In genomic region chr5:60827201-60827600, GRCh38 we compare ENCODE assay signal across 19 cellular contexts. TPM values are rescaled to one million over a fixed set of nuclear protein-coding genes. Genes with fewer than 3 reads are reported as not detected.
DNase-seq lines count a peak whose midpoint lies in the region; ATAC-seq, FAIRE-seq and TF ChIP-seq lines count a peak whose summit lies in the region.
"Had no signal": no experiment of that assay in that cellular context is flagged by ENCODE, and none has a peak within 500 bp of the region (broad histone marks: within the 10 kb centered on the region; RNA-seq: fewer than 3 reads in every experiment).

No MANE protein-coding gene starts in this region.

- H3K4me3 ChIP-seq in KMS-11 (IDR thresholded peaks at IDR 0.05; ENCODE audit: insufficient read depth, low read depth, low read length) (no peak overlapping the region), OCI-LY3 (ENCODE audit: low read length) (peak overlapping the region; percentile 35; the same call in 1 of the 2 replicates), K562 (no peak overlapping the region), HepG2 (replicated peaks in 1 of 3; ENCODE audit: insufficient read depth in 1 of 3, low read depth in 2 of 3, low read length in 3 of 3) (no peak overlapping the region), ascending aorta (no peak overlapping the region)
- H3K4me3 ChIP-seq: BLaER1, GM23248 had no signal

- TF ChIP-seq EP300 in K562 (IDR thresholded peaks at IDR 0.05; ENCODE audit: low read length) (no peak), HepG2 (IDR thresholded peaks at IDR 0.05; ENCODE audit: low read depth in 2 of 2, low read length in 2 of 2) (no peak), HepG2 (CRISPR knock-in tag; IDR thresholded peaks at IDR 0.05; ENCODE audit: borderline replicate concordance) (no peak)

- TF ChIP-seq CTCF in C4-2B (conservative IDR thresholded peaks at IDR 0.05), result no peak
- no peak for TF ChIP-seq CTCF in KMS-11 (conservative IDR thresholded peaks at IDR 0.05; ENCODE audit: low read depth, low read length)
- no peak for TF ChIP-seq CTCF in OCI-LY3 (IDR thresholded peaks at IDR 0.05; ENCODE audit: low read depth, low read length)
- no peak for TF ChIP-seq CTCF in K562 (IDR thresholded peaks at IDR 0.05 in 2 of 3, conservative IDR thresholded peaks at IDR 0.05 in 1 of 3; ENCODE audit: insufficient read depth in 2 of 3, low read depth in 1 of 3, low read length in 3 of 3)
- TF ChIP-seq CTCF in HepG2 (CRISPR knock-in tag; IDR thresholded peaks at IDR 0.05), result no peak
- no peak for TF ChIP-seq CTCF in ascending aorta (IDR thresholded peaks at IDR 0.05)

- ATAC-seq in K562 (no peak), HepG2 (no peak), HG03378 (IDR thresholded peaks at IDR 0.05; ENCODE audit: unreplicated experiment) (no peak)

- H2AFZ ChIP-seq in KMS-11 (ENCODE audit: low read depth) (no peak overlapping the region), OCI-LY3 (ENCODE audit: low read depth, low read length) (no peak overlapping the region), K562 (ENCODE audit: low read depth, low read length) (no peak overlapping the region), HepG2 (ENCODE audit: low read length) (no peak overlapping the region)
- H2AFZ ChIP-seq: GM23248 had no signal

- intact Hi-C loops in K562 (cut with micrococcal nuclease) (no loop called here), HepG2 (cut with micrococcal nuclease; ENCODE audit: unreplicated experiment) (no loop called here), ascending aorta (cut with DNase I) (no loop called here)

- TF ChIP-seq RAD21 in K562 (CRISPR knock-in tag; conservative IDR thresholded peaks at IDR 0.05 in 1 of 2, IDR thresholded peaks at IDR 0.05 in 1 of 2) (no peak), HepG2 (CRISPR knock-in tag; IDR thresholded peaks at IDR 0.05) (no peak)

- H3K27me3 ChIP-seq in KMS-11 (ENCODE audit: insufficient read depth, low read depth) (no peaks in the 10 kb centered on the region), OCI-LY3 (ENCODE audit: low read depth, low read length) (no peaks in the 10 kb centered on the region), K562 (ENCODE audit: control insufficient read depth in 2 of 2, insufficient read depth in 2 of 2, low read length in 2 of 2) (no peaks in the 10 kb centered on the region), HepG2 (ENCODE audit: control insufficient read depth in 1 of 2, insufficient read depth in 2 of 2, low read length in 2 of 2) (no peaks in the 10 kb centered on the region), ascending aorta (no peaks in the 10 kb centered on the region)
- H3K27me3 ChIP-seq: BLaER1 had no signal

- no peak for TF ChIP-seq POLR2A in K562 (conservative IDR thresholded peaks at IDR 0.05)
- no peak for TF ChIP-seq POLR2A in HepG2 (IDR thresholded peaks at IDR 0.05; ENCODE audit: insufficient read depth in 1 of 2, low read depth in 2 of 2, low read length in 2 of 2)

- H3K4me2 ChIP-seq in KMS-11 (peak overlapping the region; percentile 64), OCI-LY3 (ENCODE audit: low read length) (peak overlapping the region; percentile 78), K562 (ENCODE audit: insufficient read depth, low read length) (no peak overlapping the region), HepG2 (ENCODE audit: low read depth, low read length) (no peak overlapping the region)
- H3K4me2 ChIP-seq: BLaER1 had no signal

- in situ Hi-C loops in K562 (cut with MboI) (no loop called here), HepG2 (cut with HindIII; ENCODE audit: extremely low pct_ligation_motif_present, low pct_unique_long_range_greater_than_20kb) (no loop called here)

- H3K4me1 ChIP-seq in KMS-11 (ENCODE audit: low read depth, poor library complexity, severe bottlenecking), result peaks cover 77% of the 10 kb centered on the region
- peaks cover 96% of the 10 kb centered on the region for H3K4me1 ChIP-seq in OCI-LY3 (ENCODE audit: low read length)
- peaks cover 0 to 14% of the 10 kb centered on the region in 2 experiments; a peak in 3 of 5 replicates for H3K4me1 ChIP-seq in K562 (replicated peaks in 1 of 2; ENCODE audit: control insufficient read depth in 2 of 2, insufficient read depth in 2 of 2, low read length in 2 of 2)
- no peaks in the 10 kb centered on the region for H3K4me1 ChIP-seq in HepG2 (ENCODE audit: insufficient read depth, low read length)
- H3K4me1 ChIP-seq in ascending aorta, result no peaks in the 10 kb centered on the region
- H3K4me1 ChIP-seq: BLaER1 had no signal

- H3K9me3 ChIP-seq in OCI-LY3 (ENCODE audit: insufficient read depth, low read length) (no peaks in the 10 kb centered on the region), K562 (replicated peaks; ENCODE audit: control insufficient read depth, insufficient read depth, low read depth, low read length) (no peaks in the 10 kb centered on the region), HepG2 (ENCODE audit: low read length) (no peaks in the 10 kb centered on the region), ascending aorta (no peaks in the 10 kb centered on the region)
- H3K9me3 ChIP-seq: BLaER1 had no signal

- BruUV-seq in K562 (replicated peaks; lab: Mats Ljungman, UMichigan), result no TSS peak
- BruUV-seq in HepG2 (replicated peaks; lab: Mats Ljungman, UMichigan), result no TSS peak

- H3K27ac ChIP-seq in C4-2B (peak overlapping the region; percentile 90), KMS-11 (no peak overlapping the region), OCI-LY3 (ENCODE audit: low read length) (peak overlapping the region; percentile 59), K562 (ENCODE audit: extremely low read depth, low read depth, low read length) (no peak overlapping the region), HepG2 (ENCODE audit: extremely low read length, insufficient read depth, low read length) (no peak overlapping the region), ascending aorta (no peak overlapping the region)
- H3K27ac ChIP-seq: BLaER1, GM23248 had no signal

- CTCF ChIA-PET in K562 (lab: Yijun Ruan, JAX; ENCODE audit: low intra/inter-chr PET ratio), result no interaction called here
- CTCF ChIA-PET in HepG2 (lab: Yijun Ruan, JAX; ENCODE audit: low intra/inter-chr PET ratio, low total read pairs), result no interaction called here

- no peak overlapping the region for H3K9ac ChIP-seq in KMS-11
- no peak overlapping the region for H3K9ac ChIP-seq in OCI-LY3 (ENCODE audit: low read length)
- no peak overlapping the region for H3K9ac ChIP-seq in K562 (ENCODE audit: insufficient read depth in 1 of 2, low read depth in 2 of 2, low read length in 2 of 2)
- no peak overlapping the region for H3K9ac ChIP-seq in HepG2 (ENCODE audit: insufficient read depth, low read depth, low read length)
- H3K9ac ChIP-seq: BLaER1, GM23248 had no signal

- DNase-seq in K562 (ENCODE audit: extremely low read depth in 1 of 4, low spot score in 3 of 4) (no peak), HepG2 (ENCODE audit: low spot score) (no peak), ascending aorta (ENCODE audit: low spot score in 2 of 2) (no peak)
- DNase-seq: CD4-positive, alpha-beta T cell; CD8-positive, alpha-beta memory T cell; DMS 273 treated with DMSO at 0.1 percent for 48 hours; DMS79; EL; GF-D8; GM23248; H7; HCEC 1CT had no signal

- no peaks in the 10 kb centered on the region for H4K20me1 ChIP-seq in KMS-11 (ENCODE audit: insufficient read depth)
- H4K20me1 ChIP-seq in OCI-LY3 (ENCODE audit: insufficient read depth, low read length), result no peaks in the 10 kb centered on the region
- H4K20me1 ChIP-seq in K562 (replicated peaks; ENCODE audit: control insufficient read depth, insufficient read depth, low read length), result no peaks in the 10 kb centered on the region
- H4K20me1 ChIP-seq in HepG2 (ENCODE audit: insufficient read depth, low read length), result no peaks in the 10 kb centered on the region
- H4K20me1 ChIP-seq: BLaER1 had no signal

- no peaks in the 10 kb centered on the region for H3K9me1 ChIP-seq in K562 (ENCODE audit: control insufficient read depth, insufficient read depth, low read length)

- POLR2A ChIA-PET in K562 (lab: Yijun Ruan, JAX), result no interaction called here
- POLR2A ChIA-PET in HepG2 (lab: Yijun Ruan, JAX), result no interaction called here

- H3K36me3 ChIP-seq in KMS-11 (ENCODE audit: insufficient read depth), result no peaks in the 10 kb centered on the region
- H3K36me3 ChIP-seq in OCI-LY3 (replicated peaks; ENCODE audit: low read depth, low read length), result peaks cover 4% of the 10 kb centered on the region
- no peaks in the 10 kb centered on the region; the same call in 2 of the 3 replicates for H3K36me3 ChIP-seq in K562 (ENCODE audit: control insufficient read depth, insufficient read depth, low read length)
- no peaks in the 10 kb centered on the region for H3K36me3 ChIP-seq in HepG2 (replicated peaks in 1 of 2; ENCODE audit: control insufficient read depth in 1 of 2, insufficient read depth in 2 of 2, low read length in 2 of 2)
- no peaks in the 10 kb centered on the region for H3K36me3 ChIP-seq in ascending aorta
- H3K36me3 ChIP-seq: BLaER1 had no signal

- 86% methylated on average over 1 of the region's 1 CpG for WGBS in K562 (ENCODE audit: insufficient coverage, low coverage, missing lambda C conversion rate)
- WGBS in HepG2 (ENCODE audit: low lambda C conversion rate), result 98% methylated on average over 1 of the region's 1 CpG

- no peaks in the 10 kb centered on the region for H3K79me2 ChIP-seq in KMS-11 (ENCODE audit: insufficient read depth, low read depth)
- peaks cover 8% of the 10 kb centered on the region for H3K79me2 ChIP-seq in OCI-LY3 (ENCODE audit: low read length)
- H3K79me2 ChIP-seq in K562 (ENCODE audit: control insufficient read depth, insufficient read depth, low read length), result no peaks in the 10 kb centered on the region; the same call in 2 of the 3 replicates
- no peaks in the 10 kb centered on the region for H3K79me2 ChIP-seq in HepG2 (ENCODE audit: insufficient read depth, low read length)

- FAIRE-seq in K562 (lab: Jason Lieb, UNC), result no peak
- no peak for FAIRE-seq in HepG2 (lab: Jason Lieb, UNC)
- FAIRE-seq: D721Med, H1 had no signal

RNA-seq across cellular contexts. Expression of gene ELOVL7, which starts 16.9 kb away (rescaled TPM):
- total RNA-seq in K562 (2011; cell fraction: chromatin; rRNA removed; ENCODE audit: low replicate concordance), result 3.7 and 5.9 TPM in 2 replicates
- total RNA-seq in K562 (2011; cell fraction: nucleolus; rRNA removed), result 1.3 and 3.4 TPM in 2 replicates
- total RNA-seq in K562 (2011; cell fraction: nucleoplasm; rRNA removed), result 4.6 and 7.0 TPM in 2 replicates
- total RNA-seq in K562 (2014; rRNA removed), result 4.5 and 5.8 TPM in 2 replicates
- 12.3 and 15.0 TPM in 2 replicates for total RNA-seq in K562 (2014; rRNA removed; fragmentation: Illumina TruSeq; extraction: Trizol)
- 6.7 and 8.2 TPM in 2 replicates for total RNA-seq in K562 (2015; rRNA removed; fragmentation: Illumina TruSeq; extraction: Trizol)
- total RNA-seq in K562 (2021), result 9.4 and 11.6 TPM in 2 replicates
- polyA plus RNA-seq in K562 (2011; rRNA removed), result 6.7 and 26.7 TPM in 2 replicates
- polyA plus RNA-seq in K562 (2011; cell fraction: cytosol; rRNA removed), result 1.6 and 15.0 TPM in 2 replicates
- polyA plus RNA-seq in K562 (2011; cell fraction: nucleus; rRNA removed), result 2.0 and 14.5 TPM in 2 replicates
- polyA plus RNA-seq in K562 (2012), result 6.4 and 13.8 TPM in 2 replicates
- polyA plus RNA-seq in K562 (2014; fragmentation: Illumina TruSeq; extraction: Trizol), result 11.3 and 11.4 TPM in 2 replicates
- polyA plus RNA-seq in K562 (2014; fragmentation: Nextera tagmentation; extraction: Ambion mirVana), result 1 to 10 TPM; 4.6 to 5.6 TPM
- polyA plus RNA-seq in K562 (2014; rRNA removed), result 6.9 and 8.9 TPM in 2 replicates
- 6.7 and 30.9 TPM in 2 replicates for polyA minus RNA-seq in K562 (2011; rRNA and poly(A)+ RNA removed)
- polyA minus RNA-seq in K562 (2011; cell fraction: cytosol; rRNA and poly(A)+ RNA removed), result 4.1 and 12.1 TPM in 2 replicates
- 0.81 and 6.9 TPM in 2 replicates for polyA minus RNA-seq in K562 (2011; cell fraction: nucleus; rRNA and poly(A)+ RNA removed)
- total RNA-seq in HepG2 (2016; rRNA removed; fragmentation: Illumina TruSeq; extraction: Trizol), result 5.1 and 7.3 TPM in 2 replicates
- 0.40 and 1.1 TPM in 2 replicates for total RNA-seq in HepG2 (2016; cell fraction: cytosol; rRNA removed; fragmentation: Illumina TruSeq; extraction: Trizol; ENCODE audit: low read depth)
- total RNA-seq in HepG2 (2016; cell fraction: insoluble cytoplasmic fraction; rRNA removed; fragmentation: Illumina TruSeq; extraction: Trizol), result 4.3 and 8.0 TPM in 2 replicates
- total RNA-seq in HepG2 (2016; cell fraction: membrane; rRNA removed; fragmentation: Illumina TruSeq; extraction: Trizol), result 2.5 and 3.4 TPM in 2 replicates
- 8.0 TPM in 2 replicates for total RNA-seq in HepG2 (2016; cell fraction: nucleus; rRNA removed; fragmentation: Illumina TruSeq; extraction: Trizol)
- polyA plus RNA-seq in HepG2 (2011; rRNA removed), result 4.5 and 4.7 TPM in 2 replicates
- 2.0 and 3.0 TPM in 2 replicates for polyA plus RNA-seq in HepG2 (2011; cell fraction: cytosol; rRNA removed)
- polyA plus RNA-seq in HepG2 (2011; cell fraction: nucleus; rRNA removed), result 1.8 and 2.0 TPM in 2 replicates
- 3.1 and 3.4 TPM in 2 replicates for polyA plus RNA-seq in HepG2 (2012)
- 0.42 and 0.61 TPM in 2 replicates for polyA plus RNA-seq in HepG2 (2016; cell fraction: cytosol; fragmentation: Illumina TruSeq; extraction: Trizol; ENCODE audit: low read depth)
- 4.1 and 5.1 TPM in 2 replicates for polyA plus RNA-seq in HepG2 (2016; cell fraction: insoluble cytoplasmic fraction; fragmentation: Illumina TruSeq; extraction: Trizol; ENCODE audit: low read depth)
- polyA plus RNA-seq in HepG2 (2016; cell fraction: membrane; fragmentation: Illumina TruSeq; extraction: Trizol; ENCODE audit: low read depth), result 1.4 and 1.7 TPM in 2 replicates
- 8.6 and 10.3 TPM in 2 replicates for polyA plus RNA-seq in HepG2 (2016; cell fraction: nucleus; fragmentation: Illumina TruSeq; extraction: Trizol; ENCODE audit: insufficient read depth, low read depth)
- polyA minus RNA-seq in HepG2 (2011; rRNA and poly(A)+ RNA removed; ENCODE audit: low replicate concordance), result 4.1 and 5.9 TPM in 2 replicates
- polyA minus RNA-seq in HepG2 (2011; cell fraction: cytosol; rRNA and poly(A)+ RNA removed), result 3.6 and 4.6 TPM in 2 replicates
- 2.7 and 5.0 TPM in 2 replicates for polyA minus RNA-seq in HepG2 (2011; cell fraction: nucleus; rRNA and poly(A)+ RNA removed)
- 41.8 TPM for total RNA-seq in ascending aorta
- total RNA-seq: CD4-positive, alpha-beta T cell; GM23248 had no signal
- polyA plus RNA-seq: CD8-positive, alpha-beta memory T cell; GM23248 had no signal

Comparison
In these comparisons a context has a peak if more than half of its experiments do, and no peak if none do; other contexts are left out.
1. H3K27ac ChIP-seq: peak in C4-2B (single experiment) and OCI-LY3 (single experiment); none in KMS-11 (single experiment), K562 (single experiment), HepG2 (single experiment) and ascending aorta (0 of 2).
2. H3K4me2 ChIP-seq: peak in KMS-11 (single experiment) and OCI-LY3 (single experiment); none in K562 (single experiment) and HepG2 (single experiment).